ENCODE assay signal across 15 cellular contexts in genomic region chr6:22271044-22271443, GRCh38. TPM values are rescaled to one million over a fixed set of nuclear protein-coding genes. Genes with fewer than 3 reads are reported as not detected.
A peak's percentile ranks its signal among the peaks of the same experiment; 100 is the strongest.
DNase-seq lines count a peak whose midpoint lies in the region; ATAC-seq and TF ChIP-seq lines count a peak whose summit lies in the region.
"Had no signal": no experiment of that assay in that cellular context is flagged by ENCODE, and none has a peak within 500 bp of the region (broad histone marks: within the 10 kb centered on the region; RNA-seq: fewer than 3 reads in every experiment).

No MANE protein-coding gene starts in this region.

- in situ Hi-C loops in GM13976 (cut with MboI; ENCODE audit: low sequenced_read_pairs, unreplicated experiment): no loop called here

- ATAC-seq in GM21526 (IDR thresholded peaks at IDR 0.05; ENCODE audit: low FRiP score, unreplicated experiment): peak; percentile 86
- ATAC-seq in HG03378 (IDR thresholded peaks at IDR 0.05; ENCODE audit: unreplicated experiment): peak; percentile 76
- ATAC-seq in HG03354 (IDR thresholded peaks at IDR 0.05; ENCODE audit: poor library complexity, severe bottlenecking, unreplicated experiment): no peak
- ATAC-seq: activated naive CD4-positive, alpha-beta T cell treated with anti-CD3 and anti-CD28 coated beads, Interleukin-2, amount 50 U/mL, for 72 hours had no signal

- DNase-seq in GM13976 (ENCODE audit: low spot score): peak; percentile 44
- DNase-seq in SIG-M5 treated with dmso at 0.1 percent for 504 hours (lab: John Stamatoyannopoulos, UW; ENCODE audit: unreplicated experiment): peak; percentile 37
- DNase-seq in D341Med (ENCODE audit: low spot score): no peak
- DNase-seq in activated naive CD8-positive, alpha-beta T cell treated with anti-CD3 and anti-CD28 coated beads for 36 hours: no peak
- DNase-seq in OCI-M1 (lab: John Stamatoyannopoulos, UW): no peak
- DNase-seq: activated CD4-positive, alpha-beta memory T cell treated with anti-CD3 and anti-CD28 coated beads, Interleukin-2, amount 10 ng/mL, durations not matched to agents 7 days and 5 days; GF-D8; NCI-H1048 had no signal

- no peaks in the 10 kb centered on the region for H3K4me1 Mint-ChIP-seq in activated naive CD8-positive, alpha-beta T cell treated with anti-CD3 and anti-CD28 coated beads for 36 hours
- H3K4me1 Mint-ChIP-seq: activated CD4-positive, alpha-beta memory T cell treated with anti-CD3 and anti-CD28 coated beads, Interleukin-2, amount 10 ng/mL, durations not matched to agents 7 days and 5 days had no signal

- peaks cover 1% of the 10 kb centered on the region for H3K9me3 Mint-ChIP-seq in activated naive CD8-positive, alpha-beta T cell treated with anti-CD3 and anti-CD28 coated beads for 36 hours
- H3K9me3 Mint-ChIP-seq: type B pancreatic cell had no signal

- H3K27ac Mint-ChIP-seq in activated naive CD8-positive, alpha-beta T cell treated with anti-CD3 and anti-CD28 coated beads for 36 hours: no peak overlapping the region
- H3K27ac Mint-ChIP-seq: activated CD4-positive, alpha-beta memory T cell treated with anti-CD3 and anti-CD28 coated beads, Interleukin-2, amount 10 ng/mL, durations not matched to agents 7 days and 5 days; activated naive CD4-positive, alpha-beta T cell treated with anti-CD3 and anti-CD28 coated beads, Interleukin-2, amount 50 U/mL, for 72 hours; type B pancreatic cell had no signal

- H3K36me3 Mint-ChIP-seq in activated naive CD8-positive, alpha-beta T cell treated with anti-CD3 and anti-CD28 coated beads for 36 hours: no peaks in the 10 kb centered on the region
- H3K36me3 Mint-ChIP-seq: activated naive CD4-positive, alpha-beta T cell treated with anti-CD3 and anti-CD28 coated beads, Interleukin-2, amount 50 U/mL, for 72 hours; type B pancreatic cell had no signal

- peaks cover 4% of the 10 kb centered on the region for H3K27me3 Mint-ChIP-seq in activated naive CD8-positive, alpha-beta T cell treated with anti-CD3 and anti-CD28 coated beads for 36 hours
- H3K27me3 Mint-ChIP-seq: activated CD4-positive, alpha-beta memory T cell treated with anti-CD3 and anti-CD28 coated beads, Interleukin-2, amount 10 ng/mL, durations not matched to agents 7 days and 5 days; type B pancreatic cell had no signal

- no peak for TF ChIP-seq CTCF in GM13976 (IDR thresholded peaks at IDR 0.05; ENCODE audit: borderline replicate concordance, control extremely low read depth, extremely low read depth, insufficient read depth, missing control alignments)

- H3K4me3 Mint-ChIP-seq in activated naive CD8-positive, alpha-beta T cell treated with anti-CD3 and anti-CD28 coated beads for 36 hours: no peak overlapping the region
- H3K4me3 Mint-ChIP-seq: activated CD4-positive, alpha-beta memory T cell treated with anti-CD3 and anti-CD28 coated beads, Interleukin-2, amount 10 ng/mL, durations not matched to agents 7 days and 5 days; type B pancreatic cell had no signal

RNA-seq across cellular contexts. Expression of gene PRL, which starts 25.8 kb away (rescaled TPM):
- total RNA-seq in activated naive CD8-positive, alpha-beta T cell treated with anti-CD3 and anti-CD28 coated beads for 36 hours: not detected
- total RNA-seq: activated CD4-positive, alpha-beta memory T cell treated with anti-CD3 and anti-CD28 coated beads, Interleukin-2, amount 10 ng/mL, durations not matched to agents 7 days and 5 days; activated naive CD4-positive, alpha-beta T cell treated with anti-CD3 and anti-CD28 coated beads, Interleukin-2, amount 50 U/mL, for 72 hours; renal cortical epithelial cell; T-helper 1 cell treated with Interleukin-12 subunit alpha and Interleukin-12 subunit beta and Interleukin-4 antibody, amounts not matched to agents 30 ng/mL and 1 ng/mL, for 36 hours had no signal

Comparison
In these comparisons a context has a peak if more than half of its experiments do, and no peak if none do; other contexts are left out.
1. DNase-seq: peak in GM13976 (single experiment) and SIG-M5 treated with dmso at 0.1 percent for 504 hours (single experiment); none in D341Med (single experiment), activated naive CD8-positive, alpha-beta T cell treated with anti-CD3 and anti-CD28 coated beads for 36 hours (single experiment) and OCI-M1 (single experiment).